In genomic region chr2:219772697-219773096, GRCh38 we compare ENCODE assay signal across 18 cellular contexts.
"Had no signal": no experiment of that assay in that cellular context is flagged by ENCODE, and none has a peak within 500 bp of the region (broad histone marks: within the 10 kb centered on the region; RNA-seq: fewer than 3 reads in every experiment).

No MANE protein-coding gene starts in this region.

- H3K27ac ChIP-seq: ascending aorta, cardiac muscle cell, KMS-11, PC-9, RWPE1 had no signal

- H3K27me3 ChIP-seq: ascending aorta, cardiac muscle cell had no signal

- DNase-seq: activated CD4-positive, alpha-beta T cell treated with anti-CD3 and anti-CD28 coated beads, Interleukin-2, amount 10 ng/mL, durations not matched to agents 24 days and 14 days; activated CD4-positive, alpha-beta T cell treated with anti-CD3 and anti-CD28 coated beads, Interleukin-2, amount 50 U/mL, for 48 hours; activated CD8-positive, alpha-beta T cell treated with anti-CD3 and anti-CD28 coated beads, Interleukin-2, amount 10 ng/mL, durations not matched to agents 7 days and 5 days; activated gamma-delta T cell; activated naive CD4-positive, alpha-beta T cell treated with Interleukin-2 at 50 U/mL for 16 hours; activated naive CD8-positive, alpha-beta T cell treated with anti-CD3 and anti-CD28 coated beads, Interleukin-2, amount 10 ng/mL, durations not matched to agents 7 days and 5 days; activated T-cell treated with anti-CD3 and anti-CD28 coated beads, Interleukin-2, amount 50 U/mL, for 24 hours; amygdala; NCI-H1436 treated with DMSO at 0.1 percent for 48 hours; NCI-H526 treated with DMSO at 0.1 percent for 48 hours; PC-9; SIG-M5; SW 1271; T1000 had no signal

- H3K36me3 ChIP-seq: ascending aorta, cardiac muscle cell had no signal

- H3K9me3 ChIP-seq: ascending aorta had no signal

- H3K4me1 ChIP-seq: ascending aorta had no signal

- H3K4me3 ChIP-seq: ascending aorta, cardiac muscle cell, PC-9 had no signal
